In the genomic region with DNA sequence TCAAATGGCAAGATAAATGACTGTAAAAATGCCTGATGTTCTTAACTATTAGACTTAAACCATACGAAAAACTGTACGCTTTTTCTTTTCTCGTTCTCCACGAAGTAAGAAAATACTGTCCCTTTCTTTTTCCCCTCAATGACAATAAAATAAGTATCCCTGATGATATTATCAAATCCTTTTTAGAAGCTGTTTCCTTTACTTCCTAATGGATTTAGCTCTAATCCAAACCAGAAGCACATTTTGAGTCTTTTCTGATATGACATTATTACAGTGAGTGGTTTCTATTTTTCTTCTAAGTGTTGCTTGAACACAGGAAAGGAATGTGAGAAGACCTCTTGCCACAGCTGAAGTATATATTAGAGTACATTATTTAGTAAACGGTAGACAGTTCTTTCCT, we compare ENCODE assay signal across 7 cellular contexts.
"Had no signal": no experiment of that assay in that cellular context is flagged by ENCODE, and none has a peak within 500 bp of the region (broad histone marks: within the 10 kb centered on the region; RNA-seq: fewer than 3 reads in every experiment).

No MANE protein-coding gene starts in this region.

- DNase-seq: GDM1, GF-D8 had no signal

- FAIRE-seq: GM12878, GM12891, GM12892, GM18507, GM19239 had no signal

- H3K4me3 ChIP-seq: GM12878 had no signal

- ATAC-seq: GM12878 had no signal
